In genomic region chr2:128317186-128317897, GRCh38 we compare ENCODE assay signal across 1 cellular context.
TF ChIP-seq lines count a peak whose summit lies in the region.

No MANE protein-coding gene starts in this region.

TF ChIP-seq in HepG2, 621 proteins besides CTCF, POLR2A, EP300 and RAD21 (continued from another document and continues in another):
- TF ChIP-seq TFAP4 (IDR thresholded peaks at IDR 0.05; ENCODE audit: borderline replicate concordance, low read depth) (peak; percentile 30; the same call in 1 of the 2 replicates), ZNF567 (CRISPR knock-in tag; IDR thresholded peaks at IDR 0.05; ENCODE audit: borderline replicate concordance) (no peak), ZSCAN31 (CRISPR knock-in tag; IDR thresholded peaks at IDR 0.05; ENCODE audit: low read depth) (no peak), HMG20A (CRISPR knock-in tag; IDR thresholded peaks at IDR 0.05; ENCODE audit: borderline replicate concordance) (no peak), FUBP1 (CRISPR knock-in tag; IDR thresholded peaks at IDR 0.05; ENCODE audit: borderline replicate concordance) (no peak), PRDM15 (CRISPR knock-in tag; IDR thresholded peaks at IDR 0.05) (no peak), ZNF3 (CRISPR knock-in tag; IDR thresholded peaks at IDR 0.05) (no peak), MXD3 (CRISPR knock-in tag; IDR thresholded peaks at IDR 0.05) (no peak), ZNF564 (CRISPR knock-in tag; IDR thresholded peaks at IDR 0.05) (no peak), MTA1 (CRISPR knock-in tag; IDR thresholded peaks at IDR 0.05; ENCODE audit: borderline replicate concordance) (peak; percentile 90; the same call in 1 of the 2 replicates), ATF2 (CRISPR knock-in tag; IDR thresholded peaks at IDR 0.05) (peak; percentile 4; the same call in 1 of the 2 replicates), ZNF841 (CRISPR knock-in tag; IDR thresholded peaks at IDR 0.05; ENCODE audit: borderline replicate concordance) (no peak), NFYC (CRISPR knock-in tag; IDR thresholded peaks at IDR 0.05) (no peak), ZNF83 (CRISPR knock-in tag; IDR thresholded peaks at IDR 0.05; ENCODE audit: borderline replicate concordance) (no peak), ETV6 (CRISPR knock-in tag; conservative IDR thresholded peaks at IDR 0.05) (no peak), PCBP2 (optimal IDR thresholded peaks at IDR 0.05; ENCODE audit: low read depth, low read length, poor library complexity, severe bottlenecking) (no peak), DBP (CRISPR knock-in tag; IDR thresholded peaks at IDR 0.05; ENCODE audit: not compliant biosample characterization) (no peak), THYN1 (CRISPR knock-in tag; IDR thresholded peaks at IDR 0.05; ENCODE audit: borderline replicate concordance, low read depth) (no peak), KDM2A (CRISPR knock-in tag; IDR thresholded peaks at IDR 0.05; ENCODE audit: borderline replicate concordance, low read depth) (peak; percentile 52), ZC3H4 (CRISPR knock-in tag; IDR thresholded peaks at IDR 0.05; ENCODE audit: borderline replicate concordance) (no peak)
- TF ChIP-seq, protein P1, sequence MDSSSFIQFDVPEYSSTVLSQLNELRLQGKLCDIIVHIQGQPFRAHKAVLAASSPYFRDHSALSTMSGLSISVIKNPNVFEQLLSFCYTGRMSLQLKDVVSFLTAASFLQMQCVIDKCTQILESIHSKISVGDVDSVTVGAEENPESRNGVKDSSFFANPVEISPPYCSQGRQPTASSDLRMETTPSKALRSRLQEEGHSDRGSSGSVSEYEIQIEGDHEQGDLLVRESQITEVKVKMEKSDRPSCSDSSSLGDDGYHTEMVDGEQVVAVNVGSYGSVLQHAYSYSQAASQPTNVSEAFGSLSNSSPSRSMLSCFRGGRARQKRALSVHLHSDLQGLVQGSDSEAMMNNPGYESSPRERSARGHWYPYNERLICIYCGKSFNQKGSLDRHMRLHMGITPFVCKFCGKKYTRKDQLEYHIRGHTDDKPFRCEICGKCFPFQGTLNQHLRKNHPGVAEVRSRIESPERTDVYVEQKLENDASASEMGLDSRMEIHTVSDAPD (CRISPR knock-in tag; IDR thresholded peaks at IDR 0.05) = 0 out of 2 replicates have a peak, but pooled peaks have one; percentile 62
- TF ChIP-seq, protein P2, sequence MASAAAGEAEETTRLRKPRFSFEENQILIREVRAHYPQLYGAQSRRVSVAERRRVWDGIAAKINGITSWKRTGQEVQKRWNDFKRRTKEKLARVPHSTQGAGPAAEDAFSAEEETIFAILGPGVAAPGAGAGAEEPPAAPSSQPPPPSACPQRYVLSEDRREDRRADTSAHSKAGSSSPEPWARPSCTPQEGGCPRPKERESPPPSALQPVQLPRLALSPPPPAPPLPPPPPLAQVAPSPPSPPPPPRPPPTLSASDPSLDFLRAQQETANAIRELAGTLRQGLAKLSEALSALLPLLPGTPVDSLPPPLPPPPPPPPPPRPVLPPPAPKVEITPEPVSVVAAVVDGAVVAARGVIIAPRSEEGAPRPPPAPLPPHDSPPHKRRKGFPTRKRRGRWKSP (CRISPR knock-in tag; IDR thresholded peaks at IDR 0.05) = no peak
- TF ChIP-seq, protein P3, sequence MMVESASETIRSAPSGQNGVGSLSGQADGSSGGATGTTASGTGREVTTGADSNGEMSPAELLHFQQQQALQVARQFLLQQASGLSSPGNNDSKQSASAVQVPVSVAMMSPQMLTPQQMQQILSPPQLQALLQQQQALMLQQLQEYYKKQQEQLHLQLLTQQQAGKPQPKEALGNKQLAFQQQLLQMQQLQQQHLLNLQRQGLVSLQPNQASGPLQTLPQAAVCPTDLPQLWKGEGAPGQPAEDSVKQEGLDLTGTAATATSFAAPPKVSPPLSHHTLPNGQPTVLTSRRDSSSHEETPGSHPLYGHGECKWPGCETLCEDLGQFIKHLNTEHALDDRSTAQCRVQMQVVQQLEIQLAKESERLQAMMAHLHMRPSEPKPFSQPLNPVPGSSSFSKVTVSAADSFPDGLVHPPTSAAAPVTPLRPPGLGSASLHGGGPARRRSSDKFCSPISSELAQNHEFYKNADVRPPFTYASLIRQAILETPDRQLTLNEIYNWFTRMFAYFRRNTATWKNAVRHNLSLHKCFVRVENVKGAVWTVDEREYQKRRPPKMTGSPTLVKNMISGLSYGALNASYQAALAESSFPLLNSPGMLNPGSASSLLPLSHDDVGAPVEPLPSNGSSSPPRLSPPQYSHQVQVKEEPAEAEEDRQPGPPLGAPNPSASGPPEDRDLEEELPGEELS (CRISPR knock-in tag; IDR thresholded peaks at IDR 0.05) = peak; percentile 55; the same call in 1 of the 2 replicates
- TF ChIP-seq, protein P4, sequence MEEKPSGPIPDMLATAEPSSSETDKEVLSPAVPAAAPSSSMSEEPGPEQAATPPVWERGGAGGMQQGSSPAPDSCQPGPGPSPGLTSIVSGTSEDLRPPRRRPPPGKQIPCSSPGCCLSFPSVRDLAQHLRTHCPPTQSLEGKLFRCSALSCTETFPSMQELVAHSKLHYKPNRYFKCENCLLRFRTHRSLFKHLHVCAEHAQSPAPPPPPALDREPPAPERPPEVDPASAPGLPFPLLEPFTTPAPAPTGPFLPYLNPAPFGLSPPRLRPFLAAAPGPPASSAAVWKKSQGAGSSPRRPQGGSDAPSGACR (CRISPR knock-in tag; IDR thresholded peaks at IDR 0.05) = no peak
- TF ChIP-seq, protein P5, sequence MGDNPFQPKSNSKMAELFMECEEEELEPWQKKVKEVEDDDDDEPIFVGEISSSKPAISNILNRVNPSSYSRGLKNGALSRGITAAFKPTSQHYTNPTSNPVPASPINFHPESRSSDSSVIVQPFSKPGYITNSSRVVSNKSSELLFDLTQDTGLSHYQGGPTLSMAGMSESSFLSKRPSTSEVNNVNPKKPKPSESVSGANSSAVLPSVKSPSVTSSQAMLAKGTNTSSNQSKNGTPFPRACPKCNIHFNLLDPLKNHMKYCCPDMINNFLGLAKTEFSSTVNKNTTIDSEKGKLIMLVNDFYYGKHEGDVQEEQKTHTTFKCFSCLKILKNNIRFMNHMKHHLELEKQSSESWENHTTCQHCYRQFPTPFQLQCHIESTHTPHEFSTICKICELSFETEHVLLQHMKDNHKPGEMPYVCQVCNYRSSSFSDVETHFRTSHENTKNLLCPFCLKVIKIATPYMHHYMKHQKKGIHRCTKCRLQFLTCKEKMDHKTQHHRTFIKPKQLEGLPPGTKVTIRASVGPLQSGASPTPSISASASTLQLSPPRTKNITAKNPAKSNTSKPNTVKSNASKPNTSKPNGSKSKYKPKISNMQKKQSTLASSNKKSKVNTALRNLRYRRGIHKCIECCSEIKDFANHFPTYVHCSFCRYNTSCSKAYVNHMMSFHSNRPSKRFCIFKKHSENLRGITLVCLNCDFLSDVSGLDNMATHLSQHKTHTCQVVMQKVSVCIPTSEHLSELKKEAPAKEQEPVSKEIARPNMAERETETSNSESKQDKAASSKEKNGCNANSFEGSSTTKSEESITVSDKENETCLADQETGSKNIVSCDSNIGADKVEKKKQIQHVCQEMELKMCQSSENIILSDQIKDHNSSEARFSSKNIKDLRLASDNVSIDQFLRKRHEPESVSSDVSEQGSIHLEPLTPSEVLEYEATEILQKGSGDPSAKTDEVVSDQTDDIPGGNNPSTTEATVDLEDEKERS (CRISPR knock-in tag; IDR thresholded peaks at IDR 0.05) = peak; percentile 64; the same call in 1 of the 2 replicates
- TF ChIP-seq, protein P6, sequence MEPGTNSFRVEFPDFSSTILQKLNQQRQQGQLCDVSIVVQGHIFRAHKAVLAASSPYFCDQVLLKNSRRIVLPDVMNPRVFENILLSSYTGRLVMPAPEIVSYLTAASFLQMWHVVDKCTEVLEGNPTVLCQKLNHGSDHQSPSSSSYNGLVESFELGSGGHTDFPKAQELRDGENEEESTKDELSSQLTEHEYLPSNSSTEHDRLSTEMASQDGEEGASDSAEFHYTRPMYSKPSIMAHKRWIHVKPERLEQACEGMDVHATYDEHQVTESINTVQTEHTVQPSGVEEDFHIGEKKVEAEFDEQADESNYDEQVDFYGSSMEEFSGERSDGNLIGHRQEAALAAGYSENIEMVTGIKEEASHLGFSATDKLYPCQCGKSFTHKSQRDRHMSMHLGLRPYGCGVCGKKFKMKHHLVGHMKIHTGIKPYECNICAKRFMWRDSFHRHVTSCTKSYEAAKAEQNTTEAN (CRISPR knock-in tag; conservative IDR thresholded peaks at IDR 0.05) = no peak
- TF ChIP-seq, protein P7, sequence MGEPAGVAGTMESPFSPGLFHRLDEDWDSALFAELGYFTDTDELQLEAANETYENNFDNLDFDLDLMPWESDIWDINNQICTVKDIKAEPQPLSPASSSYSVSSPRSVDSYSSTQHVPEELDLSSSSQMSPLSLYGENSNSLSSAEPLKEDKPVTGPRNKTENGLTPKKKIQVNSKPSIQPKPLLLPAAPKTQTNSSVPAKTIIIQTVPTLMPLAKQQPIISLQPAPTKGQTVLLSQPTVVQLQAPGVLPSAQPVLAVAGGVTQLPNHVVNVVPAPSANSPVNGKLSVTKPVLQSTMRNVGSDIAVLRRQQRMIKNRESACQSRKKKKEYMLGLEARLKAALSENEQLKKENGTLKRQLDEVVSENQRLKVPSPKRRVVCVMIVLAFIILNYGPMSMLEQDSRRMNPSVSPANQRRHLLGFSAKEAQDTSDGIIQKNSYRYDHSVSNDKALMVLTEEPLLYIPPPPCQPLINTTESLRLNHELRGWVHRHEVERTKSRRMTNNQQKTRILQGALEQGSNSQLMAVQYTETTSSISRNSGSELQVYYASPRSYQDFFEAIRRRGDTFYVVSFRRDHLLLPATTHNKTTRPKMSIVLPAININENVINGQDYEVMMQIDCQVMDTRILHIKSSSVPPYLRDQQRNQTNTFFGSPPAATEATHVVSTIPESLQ (CRISPR knock-in tag; conservative IDR thresholded peaks at IDR 0.05) = no peak
- TF ChIP-seq, protein P8, sequence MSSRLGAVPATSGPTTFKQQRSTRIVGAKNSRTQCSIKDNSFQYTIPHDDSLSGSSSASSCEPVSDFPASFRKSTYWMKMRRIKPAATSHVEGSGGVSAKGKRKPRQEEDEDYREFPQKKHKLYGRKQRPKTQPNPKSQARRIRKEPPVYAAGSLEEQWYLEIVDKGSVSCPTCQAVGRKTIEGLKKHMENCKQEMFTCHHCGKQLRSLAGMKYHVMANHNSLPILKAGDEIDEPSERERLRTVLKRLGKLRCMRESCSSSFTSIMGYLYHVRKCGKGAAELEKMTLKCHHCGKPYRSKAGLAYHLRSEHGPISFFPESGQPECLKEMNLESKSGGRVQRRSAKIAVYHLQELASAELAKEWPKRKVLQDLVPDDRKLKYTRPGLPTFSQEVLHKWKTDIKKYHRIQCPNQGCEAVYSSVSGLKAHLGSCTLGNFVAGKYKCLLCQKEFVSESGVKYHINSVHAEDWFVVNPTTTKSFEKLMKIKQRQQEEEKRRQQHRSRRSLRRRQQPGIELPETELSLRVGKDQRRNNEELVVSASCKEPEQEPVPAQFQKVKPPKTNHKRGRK (CRISPR knock-in tag; IDR thresholded peaks at IDR 0.05) = no peak
